ENCODE assay signal across 1 cellular context in the genomic region with DNA sequence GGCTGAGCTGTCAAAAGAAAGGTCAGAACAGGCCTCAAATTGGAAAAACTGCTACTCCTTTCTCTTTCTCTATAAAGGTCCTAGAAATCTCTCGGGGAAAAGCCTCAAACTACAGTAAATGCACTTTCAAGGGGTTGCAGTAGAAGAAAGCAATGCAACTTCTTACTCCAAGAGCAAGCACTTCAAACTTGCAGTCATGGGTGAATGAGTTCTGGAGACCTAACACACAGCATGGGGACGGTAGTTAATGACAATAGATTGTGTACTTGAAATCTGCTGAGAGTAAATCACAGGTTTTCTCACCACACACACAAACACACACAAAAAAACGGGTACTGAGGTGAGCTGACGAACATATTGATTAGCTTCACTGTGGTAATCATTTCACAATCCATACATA.
TF ChIP-seq lines count a peak whose summit lies in the region.

No MANE protein-coding gene starts in this region.

TF ChIP-seq in HEK293, 187 proteins besides CTCF, POLR2A, EP300 and RAD21 (continued from another document):
- TF ChIP-seq, protein P1, sequence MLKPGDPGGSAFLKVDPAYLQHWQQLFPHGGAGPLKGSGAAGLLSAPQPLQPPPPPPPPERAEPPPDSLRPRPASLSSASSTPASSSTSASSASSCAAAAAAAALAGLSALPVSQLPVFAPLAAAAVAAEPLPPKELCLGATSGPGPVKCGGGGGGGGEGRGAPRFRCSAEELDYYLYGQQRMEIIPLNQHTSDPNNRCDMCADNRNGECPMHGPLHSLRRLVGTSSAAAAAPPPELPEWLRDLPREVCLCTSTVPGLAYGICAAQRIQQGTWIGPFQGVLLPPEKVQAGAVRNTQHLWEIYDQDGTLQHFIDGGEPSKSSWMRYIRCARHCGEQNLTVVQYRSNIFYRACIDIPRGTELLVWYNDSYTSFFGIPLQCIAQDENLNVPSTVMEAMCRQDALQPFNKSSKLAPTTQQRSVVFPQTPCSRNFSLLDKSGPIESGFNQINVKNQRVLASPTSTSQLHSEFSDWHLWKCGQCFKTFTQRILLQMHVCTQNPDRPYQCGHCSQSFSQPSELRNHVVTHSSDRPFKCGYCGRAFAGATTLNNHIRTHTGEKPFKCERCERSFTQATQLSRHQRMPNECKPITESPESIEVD (tag by site-specific recombination; IDR thresholded peaks at IDR 0.05), result peak; percentile 37; the same call in 1 of the 2 replicates
- TF ChIP-seq, protein P2, sequence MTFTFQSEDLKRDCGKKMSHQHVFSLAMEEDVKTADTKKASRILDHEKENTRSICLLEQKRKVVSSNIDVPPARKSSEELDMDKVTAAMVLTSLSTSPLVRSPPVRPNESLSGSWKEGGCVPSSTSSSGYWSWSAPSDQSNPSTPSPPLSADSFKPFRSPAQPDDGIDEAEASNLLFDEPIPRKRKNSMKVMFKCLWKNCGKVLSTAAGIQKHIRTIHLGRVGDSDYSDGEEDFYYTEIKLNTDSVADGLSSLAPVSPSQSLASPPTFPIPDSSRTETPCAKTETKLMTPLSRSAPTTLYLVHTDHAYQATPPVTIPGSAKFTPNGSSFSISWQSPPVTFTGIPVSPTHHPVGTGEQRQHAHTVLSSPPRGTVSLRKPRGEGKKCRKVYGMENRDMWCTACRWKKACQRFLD (tag by site-specific recombination; IDR thresholded peaks at IDR 0.05), result no peak
- TF ChIP-seq RBAK (tag by site-specific recombination; IDR thresholded peaks at IDR 0.05), result no peak
- TF ChIP-seq, protein P3, sequence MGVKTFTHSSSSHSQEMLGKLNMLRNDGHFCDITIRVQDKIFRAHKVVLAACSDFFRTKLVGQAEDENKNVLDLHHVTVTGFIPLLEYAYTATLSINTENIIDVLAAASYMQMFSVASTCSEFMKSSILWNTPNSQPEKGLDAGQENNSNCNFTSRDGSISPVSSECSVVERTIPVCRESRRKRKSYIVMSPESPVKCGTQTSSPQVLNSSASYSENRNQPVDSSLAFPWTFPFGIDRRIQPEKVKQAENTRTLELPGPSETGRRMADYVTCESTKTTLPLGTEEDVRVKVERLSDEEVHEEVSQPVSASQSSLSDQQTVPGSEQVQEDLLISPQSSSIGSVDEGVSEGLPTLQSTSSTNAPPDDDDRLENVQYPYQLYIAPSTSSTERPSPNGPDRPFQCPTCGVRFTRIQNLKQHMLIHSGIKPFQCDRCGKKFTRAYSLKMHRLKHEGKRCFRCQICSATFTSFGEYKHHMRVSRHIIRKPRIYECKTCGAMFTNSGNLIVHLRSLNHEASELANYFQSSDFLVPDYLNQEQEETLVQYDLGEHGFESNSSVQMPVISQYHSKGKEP (tag by site-specific recombination; IDR thresholded peaks at IDR 0.05), result peak; percentile 64; the same call in 1 of the 2 replicates
